ENCODE assay signal across 26 cellular contexts in genomic region chr11:5036671-5037070, GRCh38. TPM values are rescaled to one million over a fixed set of nuclear protein-coding genes. Genes with fewer than 3 reads are reported as not detected.
"Had no signal": no experiment of that assay in that cellular context is flagged by ENCODE, and none has a peak within 500 bp of the region (broad histone marks: within the 10 kb centered on the region; RNA-seq: fewer than 3 reads in every experiment).

No MANE protein-coding gene starts in this region.

- DNase-seq: KBM-7; MG63; NCI-H1092; NCI-H1105 treated with DMSO at 0.1 percent for 48 hours; NCI-H1417 treated with DMSO at 0.1 percent for 48 hours; NCI-H146; NCI-H1694 treated with DMSO at 0.1 percent for 48 hours; NCI-H1930; NCI-H2081; NCI-H2107; NCI-H226; NCI-H446; NCI-H510A; NCI-H524 treated with DMSO at 0.1 percent for 48 hours; NCI-H69; NCI-H774; NK-92 treated with Interleukin-12 subunit alpha and Interleukin-12 subunit beta, amount 100 ng/mL, for 24 hours; PC-3; SHP77; SK-N-SH; SW 1271 had no signal

- H3K27me3 ChIP-seq: MG63 had no signal

- H3K4me3 ChIP-seq: MG63 had no signal

- H3K36me3 ChIP-seq: MG63 had no signal

- H3K27ac ChIP-seq: RWPE1 had no signal

- ATAC-seq: Panc1, PC-3 had no signal

- H3K9me3 ChIP-seq: MG63, SK-N-SH had no signal

RNA-seq across cellular contexts. Expression of gene OR52J3, which starts 9.7 kb away (rescaled TPM):
- total RNA-seq: HT-29, OCI-LY7, PC-3, SK-MEL-5 had no signal
- polyA plus RNA-seq: SK-N-SH had no signal

RNA-seq across cellular contexts. Expression of gene OR52E2, which starts 22.8 kb away (rescaled TPM):
- total RNA-seq: HT-29, OCI-LY7, PC-3, SK-MEL-5 had no signal
- polyA plus RNA-seq: SK-N-SH had no signal

RNA-seq across cellular contexts. Expression of gene OR52E1, which starts 32.7 kb away (rescaled TPM):
- total RNA-seq: HT-29, OCI-LY7, PC-3, SK-MEL-5 had no signal
- polyA plus RNA-seq: SK-N-SH had no signal

RNA-seq across cellular contexts. Expression of gene OR51L1, which starts 42.0 kb away (rescaled TPM):
- total RNA-seq: HT-29, OCI-LY7, PC-3, SK-MEL-5 had no signal
- polyA plus RNA-seq: SK-N-SH had no signal
